Comparison of ENCODE assay signal across 1 cellular context in genomic region chrX:12843668-12844279, GRCh38.
A peak's percentile ranks its signal among the peaks of the same experiment; 100 is the strongest.
TF ChIP-seq lines count a peak whose summit lies in the region.

No MANE protein-coding gene starts in this region.

TF ChIP-seq in HepG2, 621 proteins besides CTCF, POLR2A, EP300 and RAD21 (continued from another document and continues in another):
- TF ChIP-seq FOXA3 (CRISPR knock-in tag; IDR thresholded peaks at IDR 0.05) (peak; percentile 84), SIX1 (CRISPR knock-in tag; IDR thresholded peaks at IDR 0.05; ENCODE audit: borderline replicate concordance) (peak; percentile 78), MNT (IDR thresholded peaks at IDR 0.05) (no peak), ERF (CRISPR knock-in tag; IDR thresholded peaks at IDR 0.05) (0 out of 2 replicates have a peak, but pooled peaks have one; percentile 25), HNF4G (IDR thresholded peaks at IDR 0.05; ENCODE audit: borderline replicate concordance, low read depth, low read length) (peak; percentile 90), HNF4G (CRISPR knock-in tag; IDR thresholded peaks at IDR 0.05; ENCODE audit: borderline replicate concordance, low read depth) (no peak; the same call in 1 of the 2 replicates), MATR3 (CRISPR knock-in tag; IDR thresholded peaks at IDR 0.05) (no peak), MTA3 (CRISPR knock-in tag; IDR thresholded peaks at IDR 0.05) (no peak), NCOA2 (CRISPR knock-in tag; IDR thresholded peaks at IDR 0.05) (peak; percentile 90), MTF2 (CRISPR knock-in tag; IDR thresholded peaks at IDR 0.05; ENCODE audit: borderline replicate concordance) (no peak), NR1H2 (CRISPR knock-in tag; IDR thresholded peaks at IDR 0.05; ENCODE audit: borderline replicate concordance, low read depth) (no peak), ETV5 (CRISPR knock-in tag; IDR thresholded peaks at IDR 0.05; ENCODE audit: borderline replicate concordance) (peak; percentile 52; the same call in 1 of the 2 replicates), SP2 (CRISPR knock-in tag; IDR thresholded peaks at IDR 0.05) (no peak), SALL2 (CRISPR knock-in tag; IDR thresholded peaks at IDR 0.05) (no peak), ZSCAN31 (CRISPR knock-in tag; IDR thresholded peaks at IDR 0.05; ENCODE audit: low read depth) (no peak), FOXO1 (CRISPR knock-in tag; IDR thresholded peaks at IDR 0.05) (peak; percentile 52; the same call in 1 of the 2 replicates), TCF7 (IDR thresholded peaks at IDR 0.05; ENCODE audit: low read depth) (peak; percentile 85), NR2F6 (IDR thresholded peaks at IDR 0.05) (peak; percentile 84), NR2F6 (CRISPR knock-in tag; IDR thresholded peaks at IDR 0.05) (peak; percentile 73), DRAP1 (CRISPR knock-in tag; IDR thresholded peaks at IDR 0.05) (peak; percentile 57; the same call in 1 of the 2 replicates), TCF7L2 (IDR thresholded peaks at IDR 0.05; ENCODE audit: low read depth, low read length) (peak; percentile 32; the same call in 1 of the 2 replicates), ARID5B (CRISPR knock-in tag; IDR thresholded peaks at IDR 0.05) (peak; percentile 87), ZNF382 (CRISPR knock-in tag; IDR thresholded peaks at IDR 0.05; ENCODE audit: borderline replicate concordance) (no peak), PITX1 (CRISPR knock-in tag; IDR thresholded peaks at IDR 0.05) (0 out of 2 replicates have a peak, but pooled peaks have one; percentile 30), FOXA1 (IDR thresholded peaks at IDR 0.05) (peak; percentile 54), FOXA1 (CRISPR knock-in tag; IDR thresholded peaks at IDR 0.05) (peak; percentile 83), RXRB (CRISPR knock-in tag; IDR thresholded peaks at IDR 0.05; ENCODE audit: borderline replicate concordance) (peak; percentile 69; the same call in 1 of the 2 replicates), GATAD1 (CRISPR knock-in tag; IDR thresholded peaks at IDR 0.05) (0 out of 2 replicates have a peak, but pooled peaks have one; percentile 26), ZSCAN9 (CRISPR knock-in tag; IDR thresholded peaks at IDR 0.05; ENCODE audit: borderline replicate concordance) (no peak), HOXA3 (CRISPR knock-in tag; IDR thresholded peaks at IDR 0.05) (peak; percentile 33; the same call in 1 of the 2 replicates), GATAD2A (CRISPR knock-in tag; IDR thresholded peaks at IDR 0.05) (peak; percentile 82), ZNF709 (CRISPR knock-in tag; IDR thresholded peaks at IDR 0.05) (no peak), POGZ (CRISPR knock-in tag; IDR thresholded peaks at IDR 0.05) (peak; percentile 56; the same call in 1 of the 2 replicates), TFE3 (CRISPR knock-in tag; IDR thresholded peaks at IDR 0.05) (no peak), HOXA7 (CRISPR knock-in tag; IDR thresholded peaks at IDR 0.05) (no peak), DMAP1 (CRISPR knock-in tag; IDR thresholded peaks at IDR 0.05) (peak; percentile 41; the same call in 1 of the 2 replicates), THAP7 (CRISPR knock-in tag; IDR thresholded peaks at IDR 0.05) (no peak), ATF2 (CRISPR knock-in tag; IDR thresholded peaks at IDR 0.05) (0 out of 2 replicates have a peak, but pooled peaks have one; percentile 16), PHF21A (CRISPR knock-in tag; IDR thresholded peaks at IDR 0.05) (peak; percentile 52; the same call in 1 of the 2 replicates), AGO1 (IDR thresholded peaks at IDR 0.05; ENCODE audit: low read depth, low read length, poor library complexity, severe bottlenecking) (no peak), ZNF350 (CRISPR knock-in tag; IDR thresholded peaks at IDR 0.05; ENCODE audit: borderline replicate concordance, low read depth) (no peak), HMGXB3 (CRISPR knock-in tag; IDR thresholded peaks at IDR 0.05; ENCODE audit: borderline replicate concordance) (no peak), ESRRA (CRISPR knock-in tag; IDR thresholded peaks at IDR 0.05; ENCODE audit: low read depth) (no peak), ELF3 (CRISPR knock-in tag; IDR thresholded peaks at IDR 0.05) (peak; percentile 50; the same call in 1 of the 2 replicates), GLMP (CRISPR knock-in tag; IDR thresholded peaks at IDR 0.05; ENCODE audit: borderline replicate concordance) (no peak), SOX6 (IDR thresholded peaks at IDR 0.05) (no peak), SOX6 (CRISPR knock-in tag; IDR thresholded peaks at IDR 0.05) (peak; percentile 95), YEATS2 (CRISPR knock-in tag; IDR thresholded peaks at IDR 0.05; ENCODE audit: borderline replicate concordance) (no peak), TEAD3 (CRISPR knock-in tag; optimal IDR thresholded peaks at IDR 0.05; ENCODE audit: borderline replicate concordance) (peak; percentile 55), FOXP1 (IDR thresholded peaks at IDR 0.05) (no peak), FOXP1 (CRISPR knock-in tag; IDR thresholded peaks at IDR 0.05) (peak; percentile 61), ZNF710 (CRISPR knock-in tag; IDR thresholded peaks at IDR 0.05; ENCODE audit: borderline replicate concordance) (peak; percentile 42; the same call in 1 of the 2 replicates), CEBPG (CRISPR knock-in tag; IDR thresholded peaks at IDR 0.05) (peak; percentile 47), ZBTB21 (CRISPR knock-in tag; IDR thresholded peaks at IDR 0.05) (no peak)
